In genomic region chr12:6215932-6216494, GRCh38 we compare ENCODE assay signal across 1 cellular context.
TF ChIP-seq lines count a peak whose summit lies in the region.

No MANE protein-coding gene starts in this region.

TF ChIP-seq in GM12878, 131 proteins besides CTCF, POLR2A, EP300 and RAD21 (continued from another document):
- TF ChIP-seq ZNF687 (IDR thresholded peaks at IDR 0.05) (no peak), KDM1A (IDR thresholded peaks at IDR 0.05; ENCODE audit: borderline replicate concordance) (no peak), CHD4 (IDR thresholded peaks at IDR 0.05) (no peak), YY1 (IDR thresholded peaks at IDR 0.05; ENCODE audit: low read depth, low read length) (no peak), CEBPB (IDR thresholded peaks at IDR 0.05; ENCODE audit: borderline replicate concordance in 1 of 2, low read depth in 2 of 2, low read length in 2 of 2) (no peak), CHD1 (IDR thresholded peaks at IDR 0.05; ENCODE audit: low read depth, low read length) (no peak)
